Comparison of ENCODE assay signal across 7 cellular contexts in the genomic region with DNA sequence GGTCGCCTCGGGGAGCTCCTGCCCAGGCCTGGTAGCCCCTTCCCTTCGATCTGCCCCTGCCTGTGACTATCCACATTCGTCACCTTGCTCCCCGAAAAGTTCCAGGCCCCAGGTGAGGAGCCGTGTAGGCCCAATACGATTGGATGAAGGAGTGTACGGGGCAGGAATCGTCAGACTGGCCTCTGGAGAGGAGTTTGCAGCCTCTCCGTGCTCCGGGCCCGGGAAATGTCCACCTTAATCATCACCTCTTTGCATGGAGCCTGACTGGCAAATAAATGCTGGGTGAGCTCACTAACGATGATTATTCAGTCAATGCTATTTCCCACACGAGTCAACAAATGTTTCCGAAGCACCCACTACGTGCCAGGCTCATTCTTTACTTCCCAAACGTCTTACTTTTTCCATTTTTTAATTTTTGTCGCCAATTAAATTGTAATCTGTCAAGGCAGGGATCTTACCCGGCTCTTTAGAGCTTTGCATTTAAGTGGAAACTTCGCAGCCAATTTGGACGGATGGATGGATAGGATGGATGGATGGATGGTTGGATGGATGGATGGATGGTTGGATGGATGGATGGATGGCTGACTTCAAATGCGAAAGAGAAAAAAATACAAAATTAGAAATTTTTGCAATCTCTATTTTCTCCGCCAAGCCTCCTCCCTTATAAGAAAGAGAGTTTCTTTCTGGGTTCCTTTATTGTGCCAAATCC. TPM values are rescaled to one million over a fixed set of nuclear protein-coding genes. Genes with fewer than 3 reads are reported as not detected.
A peak's percentile ranks its signal among the peaks of the same experiment; 100 is the strongest.
DNase-seq lines count a peak whose midpoint lies in the region; ATAC-seq and TF ChIP-seq lines count a peak whose summit lies in the region.

No MANE protein-coding gene starts in this region.

- H3K36me3 ChIP-seq in HCT116 (ENCODE audit: control insufficient read depth in 1 of 2, insufficient read depth in 2 of 2, low read length in 2 of 2) (no peaks in the 10 kb centered on the region), mesodermal cell (ENCODE audit: control insufficient read depth, insufficient read depth, low read length) (no peaks in the 10 kb centered on the region), upper lobe of left lung (no peaks in the 10 kb centered on the region)

- H3K4me3 ChIP-seq in HCT116 (replicated peaks in 1 of 2; ENCODE audit: low read depth in 1 of 2, low read length in 2 of 2) (peak overlapping the region in 1 of 2 experiments; percentile 13; a peak in 1 of 4 replicates), mesodermal cell (ENCODE audit: extremely low read depth, insufficient read depth, low read length, poor library complexity, severe bottlenecking) (peak overlapping the region; percentile 74), upper lobe of left lung (peak overlapping the region; percentile 51 to 74 (median 62))

- ATAC-seq in GM18505 (IDR thresholded peaks at IDR 0.05; ENCODE audit: unreplicated experiment) = peak; percentile 11
- no peak for ATAC-seq in HCT116
- ATAC-seq in upper lobe of left lung (ENCODE audit: low FRiP score in 2 of 2) = peak; percentile 55 to 70

- no peak for TF ChIP-seq EP300 in upper lobe of left lung (IDR thresholded peaks at IDR 0.05)

- TF ChIP-seq POLR2A in GM18505 (IDR thresholded peaks at IDR 0.05; ENCODE audit: borderline replicate concordance, extremely low read depth, insufficient read depth, insufficient read length) (no peak), HCT116 (IDR thresholded peaks at IDR 0.05; ENCODE audit: borderline replicate concordance, extremely low read depth, insufficient read depth, insufficient read length) (no peak), upper lobe of left lung (IDR thresholded peaks at IDR 0.05) (no peak)

- CTCF ChIA-PET in HCT116 (lab: Charles Lee) = interaction anchor here (1.2 kb wide), 1 partner anchor 67 kb away, joined by 3 read pairs; no protein-coding TSS in a partner anchor

- H3K27me3 ChIP-seq in HCT116 (ENCODE audit: insufficient read depth, low read length) (no peaks in the 10 kb centered on the region), upper lobe of left lung (no peaks in the 10 kb centered on the region)

- H3K4me1 ChIP-seq in HCT116 (ENCODE audit: control insufficient read depth in 1 of 2, insufficient read depth in 2 of 2, low read length in 2 of 2) = peaks cover 5 to 21% of the 10 kb centered on the region in 2 experiments; a peak in 3 of 4 replicates
- peaks cover 4% of the 10 kb centered on the region for H3K4me1 ChIP-seq in mesodermal cell (ENCODE audit: control insufficient read depth, insufficient read depth, low read length, poor library complexity, severe bottlenecking)
- H3K4me1 ChIP-seq in upper lobe of left lung = peaks cover 6 to 9% (median 7%) of the 10 kb centered on the region in 4 donors

- TF ChIP-seq CTCF in HCT116 (IDR thresholded peaks at IDR 0.05 in 2 of 3, conservative IDR thresholded peaks at IDR 0.05 in 1 of 3; ENCODE audit: borderline replicate concordance in 1 of 3, insufficient read depth in 1 of 3, low read depth in 2 of 3, low read length in 2 of 3) (no peak), upper lobe of left lung (IDR thresholded peaks at IDR 0.05) (no peak)

- no peaks in the 10 kb centered on the region for H3K9me3 ChIP-seq in HCT116 (ENCODE audit: control insufficient read depth in 1 of 2, insufficient read depth in 1 of 2, low read depth in 1 of 2, low read length in 2 of 2)
- H3K9me3 ChIP-seq in mesodermal cell (ENCODE audit: control insufficient read depth, low read length) = no peaks in the 10 kb centered on the region
- no peaks in the 10 kb centered on the region for H3K9me3 ChIP-seq in upper lobe of left lung

- no peak for DNase-seq in HCT116 (ENCODE audit: low read depth, low spot score)
- peak; percentile 71 for DNase-seq in NCI-H82 treated with DMSO at 0.1 percent for 48 hours (lab: John Stamatoyannopoulos, UW; ENCODE audit: unreplicated experiment)
- DNase-seq in dedifferentiated amniotic fluid mesenchymal stem cell (ENCODE audit: extremely low spot score) = peak; percentile 36
- DNase-seq in upper lobe of left lung = peak in 1 of 2 donors; percentile 37
- no peak for DNase-seq in posterior vena cava (ENCODE audit: low spot score)

- H3K27ac ChIP-seq in HCT116 (ENCODE audit: low read depth, low read length) (no peak overlapping the region; the same call in 1 of the 2 replicates), mesodermal cell (ENCODE audit: low read depth, low read length, severe bottlenecking) (peak overlapping the region; percentile 89), upper lobe of left lung (peak overlapping the region; percentile 88 to 94 (median 92))

- 26 to 27% methylated on average over 15 to 16 of the region's 23 CpGs for WGBS in mesodermal cell (ENCODE audit: insufficient coverage in 2 of 2), 2 experiments
- WGBS in upper lobe of left lung, 2 donors = 22 to 25% methylated on average over 22 to 23 of the region's 23 CpGs

- H3K9me2 ChIP-seq in HCT116 (ENCODE audit: insufficient read depth) = no peaks in the 10 kb centered on the region

- H3K4me2 ChIP-seq in HCT116 (ENCODE audit: low read length) = peak overlapping the region; percentile 94

- H3K9ac ChIP-seq in HCT116 (ENCODE audit: low read length) = no peak overlapping the region; the same call in 1 of the 2 replicates

- no peaks in the 10 kb centered on the region for H3K79me2 ChIP-seq in HCT116 (ENCODE audit: insufficient read depth, low read length)

- H4K20me1 ChIP-seq in HCT116 (ENCODE audit: insufficient read depth) = no peaks in the 10 kb centered on the region

- RAD21 ChIA-PET in HCT116 (lab: Charles Lee; ENCODE audit: low non-redundant PET in 1 of 2, low total read pairs in 2 of 2, uncharacterized antibody in 2 of 2, unreplicated experiment in 2 of 2) = no interaction called here

- POLR2A ChIA-PET in HCT116 (lab: Charles Lee) = interaction anchor here (1.2 kb wide), 1 partner anchor 11 kb away, joined by 4 read pairs; no protein-coding TSS in a partner anchor

- BruUV-seq in HCT116 (replicated peaks; lab: Mats Ljungman, UMichigan) = no TSS peak

- intact Hi-C loops in HCT116 (cut with micrococcal nuclease) = no loop called here
- intact Hi-C loops in posterior vena cava (cut with DNase I) = no loop called here

- no peak for TF ChIP-seq RAD21 in HCT116 (IDR thresholded peaks at IDR 0.05; ENCODE audit: low read depth)

- peak overlapping the region; percentile 74 for H2AFZ ChIP-seq in HCT116 (ENCODE audit: low read depth, low read length, poor library complexity, severe bottlenecking)

TF ChIP-seq in HCT116, 20 proteins besides CTCF, POLR2A, EP300 and RAD21:
- TF ChIP-seq SIN3A (IDR thresholded peaks at IDR 0.05; ENCODE audit: low read depth) (no peak), EZH2 (IDR thresholded peaks at IDR 0.05) (no peak), CBX3 (IDR thresholded peaks at IDR 0.05; ENCODE audit: low read depth) (no peak), POLR2AphosphoS5 (IDR thresholded peaks at IDR 0.05; ENCODE audit: low read depth, low read length) (no peak)
- TF ChIP-seq, protein P1, sequence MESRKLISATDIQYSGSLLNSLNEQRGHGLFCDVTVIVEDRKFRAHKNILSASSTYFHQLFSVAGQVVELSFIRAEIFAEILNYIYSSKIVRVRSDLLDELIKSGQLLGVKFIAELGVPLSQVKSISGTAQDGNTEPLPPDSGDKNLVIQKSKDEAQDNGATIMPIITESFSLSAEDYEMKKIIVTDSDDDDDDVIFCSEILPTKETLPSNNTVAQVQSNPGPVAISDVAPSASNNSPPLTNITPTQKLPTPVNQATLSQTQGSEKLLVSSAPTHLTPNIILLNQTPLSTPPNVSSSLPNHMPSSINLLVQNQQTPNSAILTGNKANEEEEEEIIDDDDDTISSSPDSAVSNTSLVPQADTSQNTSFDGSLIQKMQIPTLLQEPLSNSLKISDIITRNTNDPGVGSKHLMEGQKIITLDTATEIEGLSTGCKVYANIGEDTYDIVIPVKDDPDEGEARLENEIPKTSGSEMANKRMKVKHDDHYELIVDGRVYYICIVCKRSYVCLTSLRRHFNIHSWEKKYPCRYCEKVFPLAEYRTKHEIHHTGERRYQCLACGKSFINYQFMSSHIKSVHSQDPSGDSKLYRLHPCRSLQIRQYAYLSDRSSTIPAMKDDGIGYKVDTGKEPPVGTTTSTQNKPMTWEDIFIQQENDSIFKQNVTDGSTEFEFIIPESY (IDR thresholded peaks at IDR 0.05; ENCODE audit: extremely low read depth, insufficient replicate concordance, low read length) = no peak

RNA-seq across cellular contexts. Expression of a gene that starts 45.8 kb away (rescaled TPM):
- total RNA-seq in HCT116 (2021; ENCODE audit: unreplicated experiment) (16.9 TPM), upper lobe of left lung (10 to 100 TPM in 2 of 6 donors, 1 to 10 TPM in 4; 2.8 to 13.5 (median 7.5) TPM), posterior vena cava (1 to 10 TPM; 7.4 to 7.6 TPM)
- 8.6 and 10.8 TPM in 2 replicates for polyA plus RNA-seq in HCT116 (2012)
- polyA plus RNA-seq in mesodermal cell (2013, experiment 1 of 2) = 17.0 TPM
- polyA plus RNA-seq in mesodermal cell (2013, experiment 2 of 2) = 20.9 TPM

RNA-seq across cellular contexts. Expression of a gene that starts 51.5 kb away (rescaled TPM):
- total RNA-seq in HCT116 (2021; ENCODE audit: unreplicated experiment) (6.4 TPM), upper lobe of left lung (10 to 100 TPM in 1 of 6 donors, 1 to 10 TPM in 5; 1.6 to 12.2 (median 3.3) TPM), posterior vena cava (1 to 10 TPM; 5.4 to 6.5 TPM)
- polyA plus RNA-seq in HCT116 (2012) = 1.7 TPM in 2 replicates
- polyA plus RNA-seq in mesodermal cell (2013, experiment 1 of 2) = 5.4 TPM
- polyA plus RNA-seq in mesodermal cell (2013, experiment 2 of 2) = 5.6 TPM

Comparison
In these comparisons a context has a peak if more than half of its experiments do, and no peak if none do; other contexts are left out.
1. DNase-seq: peak in NCI-H82 treated with DMSO at 0.1 percent for 48 hours (single experiment) and dedifferentiated amniotic fluid mesenchymal stem cell (single experiment); none in HCT116 (single experiment) and posterior vena cava (single experiment).